In genomic region chr2:240832205-240832727, GRCh38 we compare ENCODE assay signal across 1 cellular context.
TF ChIP-seq lines count a peak whose summit lies in the region.

No MANE protein-coding gene starts in this region.

TF ChIP-seq in HEK293, 187 proteins besides CTCF, POLR2A, EP300 and RAD21 (continued from another document):
- TF ChIP-seq ZNF639 (tag by site-specific recombination; IDR thresholded peaks at IDR 0.05) (no peak), ZNF311 (tag by site-specific recombination; IDR thresholded peaks at IDR 0.05; ENCODE audit: borderline replicate concordance) (no peak), HOXC10 (CRISPR knock-in tag; IDR thresholded peaks at IDR 0.05) (no peak), GLIS2 (tag by site-specific recombination; IDR thresholded peaks at IDR 0.05) (0 out of 2 replicates have a peak, but pooled peaks have one; percentile 27), SP3 (tag by site-specific recombination; IDR thresholded peaks at IDR 0.05) (peak; percentile 57; the same call in 1 of the 2 replicates), MYNN (tag by site-specific recombination; IDR thresholded peaks at IDR 0.05; ENCODE audit: borderline replicate concordance) (peak; percentile 70; the same call in 1 of the 2 replicates), ZNF341 (tag by site-specific recombination; IDR thresholded peaks at IDR 0.05; ENCODE audit: low read depth) (peak; percentile 74), GLIS1 (tag by site-specific recombination; IDR thresholded peaks at IDR 0.05) (peak; percentile 60), ZFP69B (tag by site-specific recombination; IDR thresholded peaks at IDR 0.05) (peak; percentile 89), ZNF544 (tag by site-specific recombination; IDR thresholded peaks at IDR 0.05) (no peak), ZNF677 (tag by site-specific recombination; IDR thresholded peaks at IDR 0.05) (no peak), ZNF692 (tag by site-specific recombination; IDR thresholded peaks at IDR 0.05) (peak; percentile 95), ZBTB17 (tag by site-specific recombination; IDR thresholded peaks at IDR 0.05) (no peak), ZSCAN5A (tag by site-specific recombination; IDR thresholded peaks at IDR 0.05) (no peak), ZNF26 (tag by site-specific recombination; IDR thresholded peaks at IDR 0.05) (no peak), ZNF580 (tag by site-specific recombination; IDR thresholded peaks at IDR 0.05) (no peak), ZBTB26 (tag by site-specific recombination; optimal IDR thresholded peaks at IDR 0.05) (peak; percentile 63), ZNF280D (tag by site-specific recombination; IDR thresholded peaks at IDR 0.05) (no peak), ZNF112 (tag by site-specific recombination; IDR thresholded peaks at IDR 0.05) (no peak), ZNF114 (tag by site-specific recombination; IDR thresholded peaks at IDR 0.05) (no peak)
